Comparison of ENCODE assay signal across 18 cellular contexts in the genomic region with DNA sequence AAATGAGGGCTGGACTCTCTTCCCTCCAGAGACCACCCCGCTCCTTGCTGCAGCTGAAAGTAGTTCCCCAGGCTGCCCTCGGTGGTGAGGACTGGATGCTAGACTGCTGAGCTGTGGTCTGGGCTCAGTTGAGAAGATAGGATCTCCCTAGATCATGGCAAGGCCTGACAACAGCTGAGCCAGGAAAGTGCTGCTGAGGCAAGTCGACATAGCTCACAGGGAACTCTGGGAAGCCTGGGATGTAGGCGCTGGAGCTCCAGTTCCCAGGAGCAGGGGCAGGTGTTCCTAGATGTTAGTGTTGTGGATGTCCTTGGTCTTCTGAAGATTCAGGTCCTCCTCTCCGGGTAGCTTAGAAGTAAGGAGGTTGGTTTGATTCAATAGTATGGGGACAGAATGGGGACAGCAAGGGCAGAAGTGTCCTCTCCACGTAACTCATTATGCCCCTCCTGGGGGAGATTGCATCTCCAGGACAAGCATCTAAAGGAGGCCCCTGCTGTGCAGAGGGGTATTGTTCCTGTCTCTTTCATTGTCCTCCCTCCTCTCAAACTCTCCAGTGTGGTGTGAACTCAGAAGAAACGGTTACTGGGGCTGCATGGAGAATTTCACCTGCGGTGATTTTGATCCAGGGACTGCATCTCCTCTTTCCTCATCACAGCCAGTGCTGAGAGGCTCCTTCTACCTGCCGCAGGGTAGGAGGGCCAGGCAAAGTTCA. TPM values are rescaled to one million over a fixed set of nuclear protein-coding genes. Genes with fewer than 3 reads are reported as not detected.
DNase-seq lines count a peak whose midpoint lies in the region; ATAC-seq and TF ChIP-seq lines count a peak whose summit lies in the region.
"Had no signal": no experiment of that assay in that cellular context is flagged by ENCODE, and none has a peak within 500 bp of the region (broad histone marks: within the 10 kb centered on the region; RNA-seq: fewer than 3 reads in every experiment).

No MANE protein-coding gene starts in this region.

- no peak overlapping the region for H3K27ac ChIP-seq in CD8-positive, alpha-beta memory T cell (ENCODE audit: low read depth, low read length)
- H3K27ac ChIP-seq in thyroid gland = no peak overlapping the region

- H3K36me3 Mint-ChIP-seq in CD8-positive, alpha-beta memory T cell = peaks cover 5 to 50% (median 9%) of the 10 kb centered on the region in 3 donors
- peaks cover 20% of the 10 kb centered on the region for H3K36me3 Mint-ChIP-seq in activated naive CD8-positive, alpha-beta T cell treated with anti-CD3 and anti-CD28 coated beads, Interleukin-2, amount 10 ng/mL, durations not matched to agents 7 days and 5 days
- peaks cover 3% of the 10 kb centered on the region for H3K36me3 Mint-ChIP-seq in neural crest cell (ENCODE audit: low read depth)

- CTCF ChIA-PET in CD8-positive, alpha-beta memory T cell (lab: Charles Lee) = interaction anchor here (1.1 to 32.5 kb wide), 7 partner anchors 2 to 487 kb away, joined by 3 to 1339 read pairs (median 22); a partner anchor contains a TSS

- peak overlapping the region in 6 of 7 donors; percentile 1 to 54 (median 41) for H3K4me3 Mint-ChIP-seq in CD8-positive, alpha-beta memory T cell
- H3K4me3 Mint-ChIP-seq in activated naive CD8-positive, alpha-beta T cell treated with anti-CD3 and anti-CD28 coated beads, Interleukin-2, amount 10 ng/mL, durations not matched to agents 7 days and 5 days = no peak overlapping the region
- H3K4me3 Mint-ChIP-seq in neural crest cell = peak overlapping the region; percentile 66
- H3K4me3 Mint-ChIP-seq: CD14-positive monocyte, immature natural killer cell had no signal

- intact Hi-C loops in thyroid gland (cut with DNase I) = no loop called here

- H3K9me3 Mint-ChIP-seq in CD8-positive, alpha-beta memory T cell = no peaks in the 10 kb centered on the region
- H3K9me3 Mint-ChIP-seq in activated naive CD8-positive, alpha-beta T cell treated with anti-CD3 and anti-CD28 coated beads, Interleukin-2, amount 10 ng/mL, durations not matched to agents 7 days and 5 days = no peaks in the 10 kb centered on the region
- no peaks in the 10 kb centered on the region for H3K9me3 Mint-ChIP-seq in neural crest cell
- H3K9me3 Mint-ChIP-seq: CD14-positive monocyte, immature natural killer cell, natural killer cell had no signal

- no peaks in the 10 kb centered on the region for H3K27me3 ChIP-seq in CD8-positive, alpha-beta memory T cell (ENCODE audit: insufficient read depth, low read length, poor library complexity, severe bottlenecking)
- no peaks in the 10 kb centered on the region for H3K27me3 ChIP-seq in thyroid gland
- H3K27me3 ChIP-seq: tibial artery had no signal

- DNase-seq in NCI-H2107 treated with DMSO at 0.1 percent for 48 hours (lab: John Stamatoyannopoulos, UW; ENCODE audit: unreplicated experiment) = peak; percentile 43
- no peak for DNase-seq in NCI-H2107 (lab: John Stamatoyannopoulos, UW)
- no peak for DNase-seq in CD8-positive, alpha-beta memory T cell
- no peak for DNase-seq in activated naive CD8-positive, alpha-beta T cell treated with anti-CD3 and anti-CD28 coated beads, Interleukin-2, amount 10 ng/mL, durations not matched to agents 7 days and 5 days
- no peak for DNase-seq in neural crest cell (ENCODE audit: low read depth, low spot score)
- no peak for DNase-seq in thyroid gland
- DNase-seq: 8988T, immature natural killer cell, natural killer cell, tibial artery had no signal

- WGBS in thyroid gland, 2 donors = 65 to 66% methylated on average over 9 of the region's 9 CpGs

- no peaks in the 10 kb centered on the region for H3K27me3 Mint-ChIP-seq in CD8-positive, alpha-beta memory T cell
- no peaks in the 10 kb centered on the region for H3K27me3 Mint-ChIP-seq in activated naive CD8-positive, alpha-beta T cell treated with anti-CD3 and anti-CD28 coated beads, Interleukin-2, amount 10 ng/mL, durations not matched to agents 7 days and 5 days
- H3K27me3 Mint-ChIP-seq in neural crest cell (ENCODE audit: low read depth) = no peaks in the 10 kb centered on the region

- TF ChIP-seq POLR2A in thyroid gland (IDR thresholded peaks at IDR 0.05) = no peak

- no peaks in the 10 kb centered on the region for H3K9me3 ChIP-seq in CD8-positive, alpha-beta memory T cell (ENCODE audit: low read length)
- H3K9me3 ChIP-seq in thyroid gland = no peaks in the 10 kb centered on the region
- H3K9me3 ChIP-seq: SK-N-SH, tibial artery had no signal

- peaks cover 33% of the 10 kb centered on the region for H3K36me3 ChIP-seq in CD8-positive, alpha-beta memory T cell (ENCODE audit: insufficient read depth, low read length)
- peaks cover 21 to 25% of the 10 kb centered on the region in 2 donors for H3K36me3 ChIP-seq in thyroid gland

- POLR2A ChIA-PET in CD8-positive, alpha-beta memory T cell (lab: Charles Lee) = interaction anchor here (0.5 to 2.2 kb wide), 2 partner anchors 35 to 385 kb away, joined by 5 to 10 read pairs; no protein-coding TSS in a partner anchor
- POLR2A ChIA-PET in activated naive CD8-positive, alpha-beta T cell treated with anti-CD3 and anti-CD28 coated beads, Interleukin-2, amount 10 ng/mL, durations not matched to agents 7 days and 5 days (lab: Charles Lee) = interaction anchor here (0.6 to 17.7 kb wide), 6 partner anchors 13 to 413 kb away, joined by 3 to 212 read pairs (median 5); a partner anchor contains a TSS

- TF ChIP-seq CTCF in neural crest cell (conservative IDR thresholded peaks at IDR 0.05) (no peak), thyroid gland (IDR thresholded peaks at IDR 0.05) (no peak)

- ATAC-seq in activated naive CD8-positive, alpha-beta T cell treated with anti-CD3 and anti-CD28 coated beads, Interleukin-2, amount 10 ng/mL, durations not matched to agents 7 days and 5 days (ENCODE audit: low read depth) = no peak
- no peak for ATAC-seq in HG02642 (IDR thresholded peaks at IDR 0.05; ENCODE audit: poor library complexity, unreplicated experiment)
- no peak for ATAC-seq in GM21737 (IDR thresholded peaks at IDR 0.05; ENCODE audit: unreplicated experiment)
- ATAC-seq: natural killer cell, PC-3 had no signal

- no peak overlapping the region for H3K4me3 ChIP-seq in CD8-positive, alpha-beta memory T cell (ENCODE audit: low read length)
- no peak overlapping the region for H3K4me3 ChIP-seq in thyroid gland (replicated peaks in 1 of 3)
- H3K4me3 ChIP-seq: lung, tibial artery had no signal

- peak overlapping the region in 6 of 8 donors; percentile 50 to 78 (median 72) for H3K27ac Mint-ChIP-seq in CD8-positive, alpha-beta memory T cell
- H3K27ac Mint-ChIP-seq in activated naive CD8-positive, alpha-beta T cell treated with anti-CD3 and anti-CD28 coated beads, Interleukin-2, amount 10 ng/mL, durations not matched to agents 7 days and 5 days = peak overlapping the region; percentile 61
- peak overlapping the region; percentile 19 for H3K27ac Mint-ChIP-seq in neural crest cell (ENCODE audit: unreplicated experiment)
- H3K27ac Mint-ChIP-seq: natural killer cell had no signal

- peaks cover 90% of the 10 kb centered on the region for H3K4me1 ChIP-seq in CD8-positive, alpha-beta memory T cell (ENCODE audit: insufficient read depth, low read length)
- H3K4me1 ChIP-seq in thyroid gland = peaks cover 10 to 23% of the 10 kb centered on the region in 2 donors

- peaks cover 72 to 94% (median 81%) of the 10 kb centered on the region in 3 donors for H3K4me1 Mint-ChIP-seq in CD8-positive, alpha-beta memory T cell
- peaks cover 70% of the 10 kb centered on the region for H3K4me1 Mint-ChIP-seq in activated naive CD8-positive, alpha-beta T cell treated with anti-CD3 and anti-CD28 coated beads, Interleukin-2, amount 10 ng/mL, durations not matched to agents 7 days and 5 days
- H3K4me1 Mint-ChIP-seq in neural crest cell = peaks cover 20% of the 10 kb centered on the region

RNA-seq across cellular contexts. Expression of a gene that starts 3.7 kb away (rescaled TPM):
- 10 to 100 TPM in 1 of 2 experiments, 1 to 10 TPM in 1; 9.9 to 10.6 TPM for total RNA-seq in CD8-positive, alpha-beta memory T cell
- 15.4 TPM for polyA plus RNA-seq in CD8-positive, alpha-beta memory T cell
- 10 to 100 TPM; 24.3 to 25.1 TPM for total RNA-seq in activated naive CD8-positive, alpha-beta T cell treated with anti-CD3 and anti-CD28 coated beads, Interleukin-2, amount 10 ng/mL, durations not matched to agents 7 days and 5 days
- 7.8 and 8.0 TPM in 2 replicates for total RNA-seq in neural crest cell
- total RNA-seq in thyroid gland = 10 to 100 TPM in 3 of 4 donors, 1 to 10 TPM in 1; 8.1 to 16.0 (median 12.2) TPM

RNA-seq across cellular contexts. Expression of a gene that starts 11.9 kb away (rescaled TPM):
- total RNA-seq in CD8-positive, alpha-beta memory T cell = 1 to 10 TPM; 4.0 to 4.9 TPM
- 20.2 TPM for polyA plus RNA-seq in CD8-positive, alpha-beta memory T cell
- 1 to 10 TPM; 8.2 to 9.4 TPM for total RNA-seq in activated naive CD8-positive, alpha-beta T cell treated with anti-CD3 and anti-CD28 coated beads, Interleukin-2, amount 10 ng/mL, durations not matched to agents 7 days and 5 days
- total RNA-seq in neural crest cell (6.1 and 7.2 TPM in 2 replicates), thyroid gland (10 to 100 TPM; 13.5 to 14.0 (median 13.8) TPM)

RNA-seq across cellular contexts. Expression of a gene that starts 13.9 kb away (rescaled TPM):
- 10 to 100 TPM; 14.6 to 15.3 TPM for total RNA-seq in CD8-positive, alpha-beta memory T cell
- 8.7 TPM for polyA plus RNA-seq in CD8-positive, alpha-beta memory T cell
- 10 to 100 TPM; 10.4 to 12.4 TPM for total RNA-seq in activated naive CD8-positive, alpha-beta T cell treated with anti-CD3 and anti-CD28 coated beads, Interleukin-2, amount 10 ng/mL, durations not matched to agents 7 days and 5 days
- total RNA-seq in neural crest cell = 13.2 and 15.6 TPM in 2 replicates
- total RNA-seq in thyroid gland = 10 to 100 TPM in 1 of 4 donors, 1 to 10 TPM in 3; 5.8 to 11.7 (median 8.4) TPM

RNA-seq across cellular contexts. Expression of a gene that starts 31.3 kb away (rescaled TPM):
- under 1 TPM in 1 of 2 experiments, not detected in 1; 0.07 TPM for total RNA-seq in CD8-positive, alpha-beta memory T cell
- 0.07 TPM for polyA plus RNA-seq in CD8-positive, alpha-beta memory T cell
- total RNA-seq in activated naive CD8-positive, alpha-beta T cell treated with anti-CD3 and anti-CD28 coated beads, Interleukin-2, amount 10 ng/mL, durations not matched to agents 7 days and 5 days = not detected
- total RNA-seq in neural crest cell (0.18 and 0.47 TPM in 2 replicates), thyroid gland (10 to 100 TPM in 1 of 4 donors, 1 to 10 TPM in 3; 7.9 to 12.4 (median 9.1) TPM)
- total RNA-seq: glomerular endothelial cell, natural killer cell, PC-3 had no signal

RNA-seq across cellular contexts. Expression of a gene that starts 42.1 kb away (rescaled TPM):
- total RNA-seq in CD8-positive, alpha-beta memory T cell = under 1 TPM in 1 of 2 experiments, not detected in 1; 0.39 TPM
- polyA plus RNA-seq in CD8-positive, alpha-beta memory T cell = not detected
- total RNA-seq in activated naive CD8-positive, alpha-beta T cell treated with anti-CD3 and anti-CD28 coated beads, Interleukin-2, amount 10 ng/mL, durations not matched to agents 7 days and 5 days = under 1 TPM in 1 of 2 experiments, not detected in 1; 0.39 TPM
- total RNA-seq in neural crest cell (not detected in 2 replicates), thyroid gland (1 to 10 TPM in 2 of 4 donors, under 1 TPM in 2; 0.11 to 3.8 (median 1.1) TPM)
- total RNA-seq: chondrocyte, glomerular endothelial cell, lung had no signal
- polyA plus RNA-seq: immature natural killer cell, lung, SK-N-SH had no signal

Comparison
In these comparisons a context has a peak if more than half of its experiments do, and no peak if none do; other contexts are left out.
1. H3K27ac Mint-ChIP-seq: peak in every context shown above with its lines; median percentile 72 in CD8-positive, alpha-beta memory T cell; 61 in activated naive CD8-positive, alpha-beta T cell treated with anti-CD3 and anti-CD28 coated beads, Interleukin-2, amount 10 ng/mL, durations not matched to agents 7 days and 5 days; 19 in neural crest cell.